In genomic region chr5:5522336-5522735, GRCh38 we compare ENCODE assay signal across 2 cellular contexts.
TF ChIP-seq lines count a peak whose summit lies in the region.

No MANE protein-coding gene starts in this region.

TF ChIP-seq in HCT116, 20 proteins besides CTCF, POLR2A, EP300 and RAD21 (continued from another document):
- TF ChIP-seq YY1 (IDR thresholded peaks at IDR 0.05; ENCODE audit: extremely low read depth, insufficient replicate concordance, low read depth, low read length): no peak
- no peak for TF ChIP-seq ZBTB33 (IDR thresholded peaks at IDR 0.05; ENCODE audit: extremely low read depth, insufficient replicate concordance, low read length)
- TF ChIP-seq MAX (IDR thresholded peaks at IDR 0.05): no peak
- no peak for TF ChIP-seq EZH2phosphoT487 (IDR thresholded peaks at IDR 0.05; ENCODE audit: borderline replicate concordance)
- no peak for TF ChIP-seq ZNF274 (IDR thresholded peaks at IDR 0.05; ENCODE audit: low read depth, low read length)
- TF ChIP-seq ZFX (IDR thresholded peaks at IDR 0.05): no peak
- no peak for TF ChIP-seq CBX3 (IDR thresholded peaks at IDR 0.05; ENCODE audit: low read depth)
- TF ChIP-seq EZH2 (IDR thresholded peaks at IDR 0.05): no peak
- TF ChIP-seq POLR2AphosphoS5 (IDR thresholded peaks at IDR 0.05; ENCODE audit: low read depth, low read length): no peak

TF ChIP-seq in WTC11, 78 proteins besides CTCF, POLR2A, EP300 and RAD21 (continued from another document):
- no peak for TF ChIP-seq FOXJ3 (CRISPR knock-in tag; IDR thresholded peaks at IDR 0.05; ENCODE audit: borderline replicate concordance)
- no peak for TF ChIP-seq ATF2 (CRISPR knock-in tag; IDR thresholded peaks at IDR 0.05; ENCODE audit: borderline replicate concordance, low read depth)
- TF ChIP-seq, protein P1, sequence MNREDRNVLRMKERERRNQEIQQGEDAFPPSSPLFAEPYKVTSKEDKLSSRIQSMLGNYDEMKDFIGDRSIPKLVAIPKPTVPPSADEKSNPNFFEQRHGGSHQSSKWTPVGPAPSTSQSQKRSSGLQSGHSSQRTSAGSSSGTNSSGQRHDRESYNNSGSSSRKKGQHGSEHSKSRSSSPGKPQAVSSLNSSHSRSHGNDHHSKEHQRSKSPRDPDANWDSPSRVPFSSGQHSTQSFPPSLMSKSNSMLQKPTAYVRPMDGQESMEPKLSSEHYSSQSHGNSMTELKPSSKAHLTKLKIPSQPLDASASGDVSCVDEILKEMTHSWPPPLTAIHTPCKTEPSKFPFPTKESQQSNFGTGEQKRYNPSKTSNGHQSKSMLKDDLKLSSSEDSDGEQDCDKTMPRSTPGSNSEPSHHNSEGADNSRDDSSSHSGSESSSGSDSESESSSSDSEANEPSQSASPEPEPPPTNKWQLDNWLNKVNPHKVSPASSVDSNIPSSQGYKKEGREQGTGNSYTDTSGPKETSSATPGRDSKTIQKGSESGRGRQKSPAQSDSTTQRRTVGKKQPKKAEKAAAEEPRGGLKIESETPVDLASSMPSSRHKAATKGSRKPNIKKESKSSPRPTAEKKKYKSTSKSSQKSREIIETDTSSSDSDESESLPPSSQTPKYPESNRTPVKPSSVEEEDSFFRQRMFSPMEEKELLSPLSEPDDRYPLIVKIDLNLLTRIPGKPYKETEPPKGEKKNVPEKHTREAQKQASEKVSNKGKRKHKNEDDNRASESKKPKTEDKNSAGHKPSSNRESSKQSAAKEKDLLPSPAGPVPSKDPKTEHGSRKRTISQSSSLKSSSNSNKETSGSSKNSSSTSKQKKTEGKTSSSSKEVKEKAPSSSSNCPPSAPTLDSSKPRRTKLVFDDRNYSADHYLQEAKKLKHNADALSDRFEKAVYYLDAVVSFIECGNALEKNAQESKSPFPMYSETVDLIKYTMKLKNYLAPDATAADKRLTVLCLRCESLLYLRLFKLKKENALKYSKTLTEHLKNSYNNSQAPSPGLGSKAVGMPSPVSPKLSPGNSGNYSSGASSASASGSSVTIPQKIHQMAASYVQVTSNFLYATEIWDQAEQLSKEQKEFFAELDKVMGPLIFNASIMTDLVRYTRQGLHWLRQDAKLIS (CRISPR knock-in tag; IDR thresholded peaks at IDR 0.05; ENCODE audit: borderline replicate concordance): no peak
- no peak for TF ChIP-seq NFE2L1 (CRISPR knock-in tag; IDR thresholded peaks at IDR 0.05)
- no peak for TF ChIP-seq ZNF423 (CRISPR knock-in tag; IDR thresholded peaks at IDR 0.05)
- TF ChIP-seq MAX (CRISPR knock-in tag; IDR thresholded peaks at IDR 0.05): no peak
- no peak for TF ChIP-seq CBFB (CRISPR knock-in tag; IDR thresholded peaks at IDR 0.05; ENCODE audit: low read depth)
- TF ChIP-seq OVOL2 (CRISPR knock-in tag; IDR thresholded peaks at IDR 0.05; ENCODE audit: borderline replicate concordance): no peak
- TF ChIP-seq GABPB1 (CRISPR knock-in tag; IDR thresholded peaks at IDR 0.05): no peak
